10 cellular contexts compared by ENCODE assay signal in genomic region chr2:237132799-237133198, GRCh38. TPM values are rescaled to one million over a fixed set of nuclear protein-coding genes. Genes with fewer than 3 reads are reported as not detected.
A peak's percentile ranks its signal among the peaks of the same experiment; 100 is the strongest.
DNase-seq lines count a peak whose midpoint lies in the region; ATAC-seq, FAIRE-seq and TF ChIP-seq lines count a peak whose summit lies in the region.
"Had no signal": no experiment of that assay in that cellular context is flagged by ENCODE, and none has a peak within 500 bp of the region (broad histone marks: within the 10 kb centered on the region; RNA-seq: fewer than 3 reads in every experiment).

No MANE protein-coding gene starts in this region.

- H3K9me3 ChIP-seq in BE2C (peaks cover 3% of the 10 kb centered on the region), SJCRH30 (replicated peaks) (0 out of 2 replicates have a peak, but pooled peaks cover 2% of the 10 kb centered on the region)

- no peak overlapping the region for H3K27ac ChIP-seq in SJCRH30
- H3K27ac ChIP-seq: epithelial cell of prostate had no signal

- H3K4me1 ChIP-seq in BE2C = no peaks in the 10 kb centered on the region
- H3K4me1 ChIP-seq in SJCRH30 = peaks cover 15% of the 10 kb centered on the region

- FAIRE-seq in GM19239 (lab: Jason Lieb, UNC) (peak; percentile 63), RCC 7860 (lab: Jason Lieb, UNC) (no peak)

- H3K36me3 ChIP-seq in BE2C = no peaks in the 10 kb centered on the region
- no peaks in the 10 kb centered on the region for H3K36me3 ChIP-seq in SJCRH30
- no peaks in the 10 kb centered on the region for H3K36me3 ChIP-seq in kidney epithelial cell (ENCODE audit: control insufficient read depth, insufficient read depth, low read length)

- DNase-seq in BE2C = peak; percentile 34
- peak; percentile 31 for DNase-seq in GM19239 (ENCODE audit: insufficient read length, low spot score)
- DNase-seq in SJCRH30 = peak; percentile 47 to 70
- no peak for DNase-seq in kidney epithelial cell (ENCODE audit: low read depth)
- no peak for DNase-seq in NCI-H1092 treated with DMSO at 0.1 percent for 48 hours (lab: John Stamatoyannopoulos, UW)
- no peak for DNase-seq in RCC 7860 (ENCODE audit: low spot score)
- DNase-seq in hepatic stellate cell (ENCODE audit: low spot score) = no peak
- DNase-seq: posterior cingulate gyrus had no signal

- H3K4me3 ChIP-seq in BE2C (ENCODE audit: low read depth, low read length) = no peak overlapping the region
- no peak overlapping the region for H3K4me3 ChIP-seq in SJCRH30
- no peak overlapping the region for H3K4me3 ChIP-seq in kidney epithelial cell (ENCODE audit: low read depth, low read length)

- TF ChIP-seq CTCF in BE2C (IDR thresholded peaks at IDR 0.05; ENCODE audit: low read depth, low read length) = peak; percentile 81
- TF ChIP-seq CTCF in kidney epithelial cell (IDR thresholded peaks at IDR 0.05; ENCODE audit: insufficient read depth, low read length, poor library complexity, severe bottlenecking) = peak; percentile 22

- ATAC-seq in HG03196 (IDR thresholded peaks at IDR 0.05; ENCODE audit: unreplicated experiment) = no peak

- H3K27me3 ChIP-seq in BE2C = no peaks in the 10 kb centered on the region
- no peaks in the 10 kb centered on the region for H3K27me3 ChIP-seq in SJCRH30
- H3K27me3 ChIP-seq in kidney epithelial cell (ENCODE audit: control insufficient read depth, insufficient read depth, low read length) = no peaks in the 10 kb centered on the region

RNA-seq across cellular contexts. Expression of gene COPS8, which starts 47.1 kb away (rescaled TPM):
- polyA plus RNA-seq in BE2C (2012; ENCODE audit: insufficient read depth, insufficient read length, low read depth) = 172 TPM
- 179 and 184 TPM in 2 replicates for total RNA-seq in SJCRH30 (2014; rRNA removed; shearing (Covaris generic))
- 114 and 156 TPM in 2 replicates for total RNA-seq in kidney epithelial cell

Comparison
In these comparisons a context has a peak if more than half of its experiments do, and no peak if none do; other contexts are left out.
1. DNase-seq: peak in BE2C (single experiment), GM19239 (single experiment) and SJCRH30 (2 of 2); none in kidney epithelial cell (single experiment), NCI-H1092 treated with DMSO at 0.1 percent for 48 hours (single experiment), RCC 7860 (single experiment) and hepatic stellate cell (single experiment).